In genomic region chr12:68932701-68933563, GRCh38 we compare ENCODE assay signal across 9 cellular contexts. TPM values are rescaled to one million over a fixed set of nuclear protein-coding genes. Genes with fewer than 3 reads are reported as not detected.
A peak's percentile ranks its signal among the peaks of the same experiment; 100 is the strongest.
DNase-seq lines count a peak whose midpoint lies in the region; ATAC-seq lines count a peak whose summit lies in the region.
"Had no signal": no experiment of that assay in that cellular context is flagged by ENCODE, and none has a peak within 500 bp of the region (broad histone marks: within the 10 kb centered on the region; RNA-seq: fewer than 3 reads in every experiment).

TSS of gene CPM (minus strand) at chr12:68933171. CDS start at chr12:68932837, 334 bp downstream.

- no peaks in the 10 kb centered on the region for H3K27me3 ChIP-seq in endocrine pancreas (ENCODE audit: control insufficient read depth, insufficient read depth, low read length)

- H3K9me3 ChIP-seq in endocrine pancreas (ENCODE audit: control insufficient read depth, low read length) (no peaks in the 10 kb centered on the region), mesodermal cell (ENCODE audit: control insufficient read depth, low read length) (peaks cover 4% of the 10 kb centered on the region)

- no peak within 1 kb of the TSS for H3K27ac ChIP-seq in mesodermal cell (ENCODE audit: low read depth, low read length, severe bottlenecking)
- H3K27ac ChIP-seq: C4-2B had no signal

- WGBS in mesodermal cell (ENCODE audit: insufficient coverage in 2 of 2), 2 experiments = 0 to 1% methylated on average over 44 to 52 of the region's 81 CpGs

- DNase-seq in NCI-H146 (lab: John Stamatoyannopoulos, UW) (peak; percentile 21), NCI-H146 treated with DMSO at 0.1 percent for 48 hours (lab: John Stamatoyannopoulos, UW; ENCODE audit: unreplicated experiment) (no peak), NCI-H524 treated with DMSO at 0.1 percent for 48 hours (lab: John Stamatoyannopoulos, UW) (peak; percentile 5)
- DNase-seq in activated CD8-positive, alpha-beta memory T cell treated with anti-CD3 and anti-CD28 coated beads for 48 hours (ENCODE audit: low read depth in 2 of 3, low spot score in 2 of 3) = peak; percentile 19 to 42 (median 33)
- DNase-seq in stimulated activated CD8-positive, alpha-beta memory T cell treated with anti-CD3 and anti-CD28 coated beads, Interleukin-12 subunit alpha, Interleukin-12 subunit beta, amount 100 ng/mL, for 4 hours (ENCODE audit: low read depth) = peak; percentile 47

- no peaks in the 10 kb centered on the region for H3K36me3 ChIP-seq in endocrine pancreas (ENCODE audit: control insufficient read depth, insufficient read depth, low read length)
- H3K36me3 ChIP-seq in mesodermal cell (ENCODE audit: control insufficient read depth, insufficient read depth, low read length) = no peaks in the 10 kb centered on the region

- peaks cover 10% of the 10 kb centered on the region for H3K4me1 ChIP-seq in endocrine pancreas (ENCODE audit: control insufficient read depth, insufficient read depth, low read length)
- no peaks in the 10 kb centered on the region for H3K4me1 ChIP-seq in mesodermal cell (ENCODE audit: control insufficient read depth, insufficient read depth, low read length, poor library complexity, severe bottlenecking)

- peak; percentile 96 for ATAC-seq in HG02943 (IDR thresholded peaks at IDR 0.05; ENCODE audit: low read depth, unreplicated experiment)

- H3K4me3 ChIP-seq in endocrine pancreas (ENCODE audit: control insufficient read depth, insufficient read depth, low read length) (peak within 1 kb of the TSS; percentile 89), mesodermal cell (ENCODE audit: extremely low read depth, insufficient read depth, low read length, poor library complexity, severe bottlenecking) (peak within 1 kb of the TSS; percentile 47)

- no peak within 1 kb of the TSS for H3K9ac ChIP-seq in endocrine pancreas (ENCODE audit: control insufficient read depth, insufficient read depth, low read length)

RNA-seq across cellular contexts. Expression of gene CPM, which starts in this region (rescaled TPM):
- 8.1 TPM for polyA plus RNA-seq in mesodermal cell (2013, experiment 1 of 2)
- 4.9 TPM for polyA plus RNA-seq in mesodermal cell (2013, experiment 2 of 2)
